8 cellular contexts compared by ENCODE assay signal in the genomic region with DNA sequence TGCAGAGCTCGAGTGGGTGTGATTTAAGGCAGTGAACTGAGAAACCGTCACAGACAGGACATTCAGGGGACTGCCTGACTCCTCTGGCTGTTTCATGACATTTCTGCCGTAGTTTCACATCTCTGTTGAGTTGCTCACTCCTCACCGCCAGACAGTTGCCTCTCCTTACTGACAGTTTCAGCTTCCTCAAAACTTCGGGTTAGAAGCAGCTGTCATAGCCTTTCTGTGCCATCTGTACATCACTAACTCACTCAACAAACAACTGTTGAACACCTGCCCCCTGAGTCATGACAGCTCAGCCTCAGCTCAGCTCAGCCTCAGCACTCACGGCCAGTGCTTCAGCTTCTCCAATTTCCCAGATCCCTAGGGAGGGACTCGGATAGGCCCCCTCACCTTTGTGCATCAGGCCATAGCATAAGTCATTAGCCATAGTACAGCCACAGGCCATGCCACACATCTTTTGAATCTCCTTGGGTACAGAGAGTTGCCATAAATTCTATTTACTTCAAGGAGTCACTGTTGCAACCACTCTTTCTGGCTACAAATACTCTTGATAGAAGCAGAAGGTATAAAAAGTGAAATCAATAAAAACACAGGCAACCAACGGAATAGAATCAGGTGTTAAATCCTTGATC. TPM values are rescaled to one million over a fixed set of nuclear protein-coding genes. Genes with fewer than 3 reads are reported as not detected.
DNase-seq lines count a peak whose midpoint lies in the region; ATAC-seq and TF ChIP-seq lines count a peak whose summit lies in the region.

No MANE protein-coding gene starts in this region.

- no peaks in the 10 kb centered on the region for H4K20me1 ChIP-seq in SK-N-SH (ENCODE audit: insufficient read depth)

- no peak for TF ChIP-seq EP300 in SK-N-SH (IDR thresholded peaks at IDR 0.05; ENCODE audit: borderline replicate concordance in 1 of 2, low read depth in 1 of 2, low read length in 1 of 2)

- no peaks in the 10 kb centered on the region for H3F3A ChIP-seq in SK-N-SH (replicated peaks; ENCODE audit: insufficient read depth)

- H3K27me3 Mint-ChIP-seq in CD14-positive monocyte (ENCODE audit: low read depth in 3 of 3): peaks cover 0 to 2% (median 1%) of the 10 kb centered on the region in 3 donors
- H3K27me3 Mint-ChIP-seq in T-helper 1 cell treated with Interleukin-12 subunit alpha and Interleukin-12 subunit beta and Interleukin-4 antibody, amounts not matched to agents 30 μg/mL and 1 μg/mL, for 36 hours (ENCODE audit: low read depth): peaks cover 4% of the 10 kb centered on the region

- H3K9me3 Mint-ChIP-seq in CD14-positive monocyte: no peaks in the 10 kb centered on the region
- H3K9me3 Mint-ChIP-seq in T-helper 1 cell treated with Interleukin-12 subunit alpha and Interleukin-12 subunit beta and Interleukin-4 antibody, amounts not matched to agents 30 μg/mL and 1 μg/mL, for 36 hours: peaks cover 9% of the 10 kb centered on the region

- H3K27me3 ChIP-seq in psoas muscle (ENCODE audit: insufficient read depth in 3 of 3, low read length in 2 of 3): no peaks in the 10 kb centered on the region
- H3K27me3 ChIP-seq in SK-N-SH (ENCODE audit: insufficient read depth): no peaks in the 10 kb centered on the region

- H3K27ac ChIP-seq in psoas muscle (peak overlapping the region; percentile 28), SK-N-SH (ENCODE audit: low read depth in 2 of 2, low read length in 1 of 2) (no peak overlapping the region)

- no peak overlapping the region for H3K4me3 ChIP-seq in psoas muscle
- no peak overlapping the region for H3K4me3 ChIP-seq in SK-N-SH (ENCODE audit: low read depth in 2 of 2, low read length in 1 of 2)

- no peak overlapping the region for H3K4me2 ChIP-seq in SK-N-SH

- DNase-seq in CD14-positive monocyte (ENCODE audit: low spot score) (peak; percentile 88), GM19238 (ENCODE audit: insufficient read length, low spot score) (peak; percentile 65), psoas muscle (no peak), mesenteric fat pad (ENCODE audit: low spot score) (no peak), SK-N-SH (no peak)
- DNase-seq in stimulated activated CD4-positive, alpha-beta T cell treated with anti-CD3 and anti-CD28 coated beads, Interleukin-12 subunit alpha, Interleukin-12 subunit beta, amount 100 ng/mL, for 4 hours: no peak

- peaks cover 2% of the 10 kb centered on the region for H3K4me1 ChIP-seq in psoas muscle
- no peaks in the 10 kb centered on the region; a peak in 1 of 4 replicates for H3K4me1 ChIP-seq in SK-N-SH (ENCODE audit: control insufficient read depth in 1 of 2, insufficient read depth in 2 of 2, low read depth in 1 of 2, low read length in 1 of 2)

- POLR2A ChIA-PET in SK-N-SH (lab: Yijun Ruan, JAX): no interaction called here

- H3K4me3 Mint-ChIP-seq in CD14-positive monocyte: peak overlapping the region; percentile 47 to 84
- H3K4me3 Mint-ChIP-seq in T-helper 1 cell treated with Interleukin-12 subunit alpha and Interleukin-12 subunit beta and Interleukin-4 antibody, amounts not matched to agents 30 μg/mL and 1 μg/mL, for 36 hours: peak overlapping the region; percentile 73

- WGBS in psoas muscle, 3 donors: 42 to 55% (median 49%) methylated on average over 8 of the region's 8 CpGs
- 54% methylated on average over 8 of the region's 8 CpGs for WGBS in SK-N-SH (ENCODE audit: low lambda C conversion rate)

- TF ChIP-seq RAD21 in SK-N-SH (IDR thresholded peaks at IDR 0.05; ENCODE audit: low read length): no peak

- no peak overlapping the region for H3K9ac ChIP-seq in SK-N-SH

- H3K36me3 ChIP-seq in psoas muscle (ENCODE audit: insufficient read depth in 1 of 2, low read depth in 1 of 2) (no peaks in the 10 kb centered on the region), SK-N-SH (replicated peaks in 1 of 2; ENCODE audit: control insufficient read depth in 1 of 2, insufficient read depth in 2 of 2, low read length in 1 of 2) (no peaks in the 10 kb centered on the region)

- no peak overlapping the region for H2AFZ ChIP-seq in SK-N-SH (ENCODE audit: low read depth)

- no peaks in the 10 kb centered on the region for H3K36me3 Mint-ChIP-seq in CD14-positive monocyte
- peaks cover 5% of the 10 kb centered on the region for H3K36me3 Mint-ChIP-seq in T-helper 1 cell treated with Interleukin-12 subunit alpha and Interleukin-12 subunit beta and Interleukin-4 antibody, amounts not matched to agents 30 μg/mL and 1 μg/mL, for 36 hours (ENCODE audit: low read depth)

- H3K9me3 ChIP-seq in psoas muscle: no peaks in the 10 kb centered on the region
- H3K9me3 ChIP-seq in SK-N-SH: no peaks in the 10 kb centered on the region

- H3K4me1 Mint-ChIP-seq in CD14-positive monocyte: peaks cover 29% of the 10 kb centered on the region
- H3K4me1 Mint-ChIP-seq in T-helper 1 cell treated with Interleukin-12 subunit alpha and Interleukin-12 subunit beta and Interleukin-4 antibody, amounts not matched to agents 30 μg/mL and 1 μg/mL, for 36 hours (ENCODE audit: low read depth): peaks cover 25% of the 10 kb centered on the region

- intact Hi-C loops in CD14-positive monocyte (cut with micrococcal nuclease) (no loop called here), psoas muscle (cut with DNase I) (no loop called here)

- no peaks in the 10 kb centered on the region for H3K79me2 ChIP-seq in SK-N-SH (ENCODE audit: insufficient read depth)

- CTCF ChIA-PET in SK-N-SH (lab: Yijun Ruan, JAX): no interaction called here

- peak overlapping the region; percentile 96 to 100 (median 99) for H3K27ac Mint-ChIP-seq in CD14-positive monocyte
- peak overlapping the region; percentile 86 for H3K27ac Mint-ChIP-seq in T-helper 1 cell treated with Interleukin-12 subunit alpha and Interleukin-12 subunit beta and Interleukin-4 antibody, amounts not matched to agents 30 μg/mL and 1 μg/mL, for 36 hours

- TF ChIP-seq CTCF in CD14-positive monocyte (IDR thresholded peaks at IDR 0.05) (no peak), psoas muscle (IDR thresholded peaks at IDR 0.05) (no peak), SK-N-SH (IDR thresholded peaks at IDR 0.05) (no peak)

- H3K9me2 ChIP-seq in SK-N-SH: no peaks in the 10 kb centered on the region

- peak; percentile 91 for ATAC-seq in HG03135 (IDR thresholded peaks at IDR 0.05; ENCODE audit: unreplicated experiment)
- peak; percentile 66 to 91 (median 83) for ATAC-seq in psoas muscle

TF ChIP-seq in SK-N-SH, 30 proteins besides CTCF, POLR2A, EP300 and RAD21:
- TF ChIP-seq TEAD4 (IDR thresholded peaks at IDR 0.05; ENCODE audit: borderline replicate concordance, insufficient read depth): no peak
- TF ChIP-seq EZH2phosphoT487 (IDR thresholded peaks at IDR 0.05; ENCODE audit: borderline replicate concordance, low read depth): no peak
- TF ChIP-seq, protein P1, sequence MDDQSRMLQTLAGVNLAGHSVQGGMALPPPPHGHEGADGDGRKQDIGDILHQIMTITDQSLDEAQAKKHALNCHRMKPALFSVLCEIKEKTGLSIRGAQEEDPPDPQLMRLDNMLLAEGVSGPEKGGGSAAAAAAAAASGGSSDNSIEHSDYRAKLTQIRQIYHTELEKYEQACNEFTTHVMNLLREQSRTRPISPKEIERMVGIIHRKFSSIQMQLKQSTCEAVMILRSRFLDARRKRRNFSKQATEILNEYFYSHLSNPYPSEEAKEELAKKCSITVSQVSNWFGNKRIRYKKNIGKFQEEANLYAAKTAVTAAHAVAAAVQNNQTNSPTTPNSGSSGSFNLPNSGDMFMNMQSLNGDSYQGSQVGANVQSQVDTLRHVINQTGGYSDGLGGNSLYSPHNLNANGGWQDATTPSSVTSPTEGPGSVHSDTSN (IDR thresholded peaks at IDR 0.05): no peak
- no peak for TF ChIP-seq RFX5 (IDR thresholded peaks at IDR 0.05; ENCODE audit: low read length)
- TF ChIP-seq, protein P2, sequence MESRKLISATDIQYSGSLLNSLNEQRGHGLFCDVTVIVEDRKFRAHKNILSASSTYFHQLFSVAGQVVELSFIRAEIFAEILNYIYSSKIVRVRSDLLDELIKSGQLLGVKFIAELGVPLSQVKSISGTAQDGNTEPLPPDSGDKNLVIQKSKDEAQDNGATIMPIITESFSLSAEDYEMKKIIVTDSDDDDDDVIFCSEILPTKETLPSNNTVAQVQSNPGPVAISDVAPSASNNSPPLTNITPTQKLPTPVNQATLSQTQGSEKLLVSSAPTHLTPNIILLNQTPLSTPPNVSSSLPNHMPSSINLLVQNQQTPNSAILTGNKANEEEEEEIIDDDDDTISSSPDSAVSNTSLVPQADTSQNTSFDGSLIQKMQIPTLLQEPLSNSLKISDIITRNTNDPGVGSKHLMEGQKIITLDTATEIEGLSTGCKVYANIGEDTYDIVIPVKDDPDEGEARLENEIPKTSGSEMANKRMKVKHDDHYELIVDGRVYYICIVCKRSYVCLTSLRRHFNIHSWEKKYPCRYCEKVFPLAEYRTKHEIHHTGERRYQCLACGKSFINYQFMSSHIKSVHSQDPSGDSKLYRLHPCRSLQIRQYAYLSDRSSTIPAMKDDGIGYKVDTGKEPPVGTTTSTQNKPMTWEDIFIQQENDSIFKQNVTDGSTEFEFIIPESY (IDR thresholded peaks at IDR 0.05; ENCODE audit: borderline replicate concordance, low read depth): no peak
- TF ChIP-seq ELF1 (IDR thresholded peaks at IDR 0.05): no peak
- TF ChIP-seq MEF2A (IDR thresholded peaks at IDR 0.05; ENCODE audit: borderline replicate concordance, low read depth): no peak
TF ChIP-seq in SK-N-SH: peak in this region for 0.

RNA-seq across cellular contexts. Expression of a gene that starts 6.2 kb away (rescaled TPM):
- polyA plus RNA-seq in CD14-positive monocyte (10 to 100 TPM in 1 of 2 donors, 1 to 10 TPM in 1; 5.4 to 14.8 TPM), psoas muscle (10 to 100 TPM; 26.9 to 39.7 (median 30.2) TPM), SK-N-SH (2012; rRNA removed) (14.5 and 20.5 TPM in 2 replicates)
- total RNA-seq in psoas muscle (10 to 100 TPM; 21.9 to 54.0 (median 31.9) TPM), mesenteric fat pad (26.5 TPM)
- 13.3 and 15.6 TPM in 2 replicates for polyA plus RNA-seq in SK-N-SH (2012; cell fraction: cytosol; rRNA removed)
- polyA plus RNA-seq in SK-N-SH (2012; cell fraction: nucleus; rRNA removed): 19.1 and 32.5 TPM in 2 replicates

RNA-seq across cellular contexts. Expression of a gene that starts 23.3 kb away (rescaled TPM):
- polyA plus RNA-seq in CD14-positive monocyte: 10 to 100 TPM; 40.6 to 55.6 TPM
- 1 to 10 TPM in 3 of 4 donors, under 1 TPM in 1; 0.32 to 3.1 (median 2.0) TPM for total RNA-seq in psoas muscle
- polyA plus RNA-seq in psoas muscle: under 1 TPM; 0.51 to 0.95 (median 0.60) TPM
- 4.1 TPM for total RNA-seq in mesenteric fat pad
- polyA plus RNA-seq in SK-N-SH (2012; rRNA removed): 0.05 and 0.06 TPM in 2 replicates
- 0.14 and 0.21 TPM in 2 replicates for polyA plus RNA-seq in SK-N-SH (2012; cell fraction: cytosol; rRNA removed)
- polyA plus RNA-seq in SK-N-SH (2012; cell fraction: nucleus; rRNA removed): 0.02 and 0.08 TPM in 2 replicates

Comparison
In these comparisons a context has a peak if more than half of its experiments do, and no peak if none do; other contexts are left out.
1. DNase-seq: peak in CD14-positive monocyte (single experiment) and GM19238 (single experiment); none in psoas muscle (0 of 2), mesenteric fat pad (single experiment), stimulated activated CD4-positive, alpha-beta T cell treated with anti-CD3 and anti-CD28 coated beads, Interleukin-12 subunit alpha, Interleukin-12 subunit beta, amount 100 ng/mL, for 4 hours (single experiment) and SK-N-SH (single experiment).
2. RNA of a gene that starts 23.3 kb away (polyA plus RNA-seq): 40.6 to 55.6 TPM in CD14-positive monocyte; 0.51 to 0.95 TPM in psoas muscle and 0.02 to 0.21 TPM in SK-N-SH; every median in the first group is over 10 times any median in the second.